8 cellular contexts compared by ENCODE assay signal in the genomic region with DNA sequence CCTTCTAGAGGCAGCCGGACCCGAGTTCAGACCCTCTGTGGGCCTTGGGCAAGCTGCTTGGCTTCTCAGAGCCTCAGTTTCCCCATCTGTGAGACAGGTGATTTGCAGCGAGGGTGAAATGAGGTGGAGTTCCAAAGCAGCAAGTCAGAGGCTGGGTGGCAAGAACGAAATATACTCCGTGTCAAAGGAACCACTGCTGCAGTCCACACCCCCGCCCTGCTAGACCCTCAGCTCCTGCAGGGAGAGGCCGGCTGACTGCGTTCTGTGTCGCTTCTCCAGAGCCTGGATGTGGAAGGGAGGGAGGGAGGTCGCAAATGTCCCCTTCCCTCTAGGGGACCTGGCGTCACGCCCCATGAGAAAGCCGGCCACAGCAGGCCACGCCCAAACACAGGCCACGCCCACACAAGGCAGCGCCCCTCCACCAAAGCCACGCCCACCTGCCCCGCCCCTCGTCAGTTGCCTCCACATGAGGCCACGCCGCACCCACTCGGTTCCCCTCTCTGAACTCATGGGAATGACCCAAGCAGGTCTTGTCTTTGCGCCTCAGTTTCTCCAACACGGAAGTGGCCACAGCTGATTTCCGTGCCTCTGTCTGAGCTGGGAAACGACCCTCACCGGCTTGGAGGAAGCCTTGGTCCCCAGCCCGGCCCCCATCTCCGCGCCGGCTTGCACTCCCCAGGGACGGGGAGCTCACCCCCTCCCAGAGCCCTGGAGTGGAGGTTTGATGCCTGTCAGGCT. TPM values are rescaled to one million over a fixed set of nuclear protein-coding genes. Genes with fewer than 3 reads are reported as not detected.
DNase-seq lines count a peak whose midpoint lies in the region; ATAC-seq, FAIRE-seq and TF ChIP-seq lines count a peak whose summit lies in the region.

No MANE protein-coding gene starts in this region.

- H3K4me1 ChIP-seq in PC-3 (ENCODE audit: insufficient read depth, low read length) = no peaks in the 10 kb centered on the region
- H3K4me1 ChIP-seq in foreskin keratinocyte = no peaks in the 10 kb centered on the region

- POLR2A ChIA-PET in PC-3 (lab: Charles Lee; ENCODE audit: unreplicated experiment) = no interaction called here

- H3K4me3 ChIP-seq in PC-3 (ENCODE audit: low read length) = no peak overlapping the region

- H3K27me3 ChIP-seq in PC-3 (ENCODE audit: low read length) (no peaks in the 10 kb centered on the region), foreskin keratinocyte (peaks cover 49% of the 10 kb centered on the region)

- no peak overlapping the region for H3K4me3 Mint-ChIP-seq in nephron progenitor cell

- H3K27me3 Mint-ChIP-seq in nephron progenitor cell (ENCODE audit: low read depth, poor library complexity) = peaks cover 91% of the 10 kb centered on the region

- DNase-seq in GM12892 (ENCODE audit: insufficient read length) (peak; percentile 64), PC-3 (peak; percentile 51), nephron progenitor cell (peak; percentile 85), Ammon's horn (ENCODE audit: low spot score) (no peak), H4 (ENCODE audit: low spot score) (no peak), foreskin keratinocyte (no peak)
- DNase-seq in activated naive CD4-positive, alpha-beta T cell treated with anti-CD3 and anti-CD28 coated beads, Interleukin-2, amount 50 U/mL, for 16 hours = peak; percentile 72

- no peak overlapping the region for H2AFZ ChIP-seq in PC-3 (ENCODE audit: low read length)

- H3K4me2 ChIP-seq in PC-3 (ENCODE audit: low read length) = peak overlapping the region; percentile 39; the same call in 1 of the 2 replicates

- H3K27ac Mint-ChIP-seq in nephron progenitor cell = no peak overlapping the region

- no peaks in the 10 kb centered on the region for H3K36me3 ChIP-seq in PC-3 (ENCODE audit: low read depth, low read length)

- no peak for TF ChIP-seq POLR2A in GM12892 (IDR thresholded peaks at IDR 0.05; ENCODE audit: low read depth, low read length)

- no peaks in the 10 kb centered on the region for H3K79me2 ChIP-seq in PC-3 (ENCODE audit: low read length)

- no peaks in the 10 kb centered on the region for H3K36me3 Mint-ChIP-seq in nephron progenitor cell (ENCODE audit: low read depth)

- no peaks in the 10 kb centered on the region for H3K4me1 Mint-ChIP-seq in nephron progenitor cell

- H3K9me3 Mint-ChIP-seq in nephron progenitor cell = peaks cover 21% of the 10 kb centered on the region

- TF ChIP-seq CTCF in PC-3 (conservative IDR thresholded peaks at IDR 0.05; ENCODE audit: low read depth, low read length) (no peak), nephron progenitor cell (IDR thresholded peaks at IDR 0.05) (no peak), foreskin keratinocyte (conservative IDR thresholded peaks at IDR 0.05) (no peak)

- H4K20me1 ChIP-seq in PC-3 (ENCODE audit: low read length) = no peaks in the 10 kb centered on the region

- CTCF ChIA-PET in PC-3 (lab: Charles Lee) = no interaction called here

- intact Hi-C loops in PC-3 (cut with micrococcal nuclease) = no loop called here

- H3K9ac ChIP-seq in PC-3 (ENCODE audit: low read length) = no peak overlapping the region

- H3F3A ChIP-seq in PC-3 (ENCODE audit: low read length, unreplicated experiment) = no peaks in the 10 kb centered on the region

- H3K27ac ChIP-seq in PC-3 (ENCODE audit: low read length) = no peak overlapping the region
- no peak overlapping the region for H3K27ac ChIP-seq in foreskin keratinocyte

- no peaks in the 10 kb centered on the region for H3K9me3 ChIP-seq in PC-3 (ENCODE audit: low read length)

- ATAC-seq in PC-3 (peak; percentile 46; the same call in 1 of the 2 replicates), foreskin keratinocyte (no peak), HG03439 (IDR thresholded peaks at IDR 0.05; ENCODE audit: unreplicated experiment) (no peak)

- no TSS peak for BruUV-seq in PC-3 (replicated peaks; lab: Mats Ljungman, UMichigan)

- H3K9me2 ChIP-seq in PC-3 (replicated peaks; ENCODE audit: low read length) = no peaks in the 10 kb centered on the region

- no peak for FAIRE-seq in GM12892 (lab: Jason Lieb, UNC)

RNA-seq across cellular contexts. Expression of gene TCF3, which starts 38.3 kb away (rescaled TPM):
- polyA plus RNA-seq in GM12892 (2012; ENCODE audit: missing spikeins) = 122 TPM
- total RNA-seq in PC-3 (2014; rRNA removed) (147 and 196 TPM in 2 replicates), foreskin keratinocyte (95.1 and 105 TPM in 2 replicates)
- total RNA-seq in H4 (2014; rRNA removed; shearing (Covaris generic)) = 36.1 and 37.4 TPM in 2 replicates
- 87.1 and 89.7 TPM in 2 replicates for polyA plus RNA-seq in foreskin keratinocyte

Comparison
In these comparisons a context has a peak if more than half of its experiments do, and no peak if none do; other contexts are left out.
1. DNase-seq: peak in GM12892 (single experiment), PC-3 (single experiment), activated naive CD4-positive, alpha-beta T cell treated with anti-CD3 and anti-CD28 coated beads, Interleukin-2, amount 50 U/mL, for 16 hours (single experiment) and nephron progenitor cell (single experiment); none in Ammon's horn (single experiment), H4 (single experiment) and foreskin keratinocyte (0 of 2).